8 cellular contexts compared by ENCODE assay signal in the genomic region with DNA sequence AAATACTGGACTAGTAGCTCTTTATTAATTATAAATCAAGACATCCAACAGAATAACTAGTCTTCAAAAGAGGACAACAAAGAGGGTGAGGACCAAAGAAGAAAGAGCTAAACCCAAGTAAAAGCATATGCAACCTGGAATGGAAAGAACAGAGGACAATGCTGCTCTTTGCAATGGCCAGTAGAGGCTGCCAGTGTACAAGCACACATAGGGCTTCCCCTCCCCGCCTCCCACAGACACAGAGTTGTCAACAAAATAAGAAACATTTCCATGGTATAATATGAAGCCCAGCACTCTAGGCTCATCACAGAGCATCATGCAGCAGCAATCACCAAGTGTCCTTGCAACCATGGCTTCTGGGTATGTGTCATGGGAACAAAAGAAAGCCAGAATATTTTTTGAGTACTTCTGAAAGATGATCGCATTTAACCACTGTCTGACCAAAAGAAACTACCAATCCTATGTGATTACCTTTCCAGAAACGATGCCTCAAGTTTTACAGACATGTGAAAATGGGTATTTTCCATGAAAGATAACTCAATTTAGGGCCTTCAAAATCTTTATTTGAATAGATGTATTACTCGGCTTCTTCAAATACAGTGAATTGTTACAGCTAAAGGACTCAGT. TPM values are rescaled to one million over a fixed set of nuclear protein-coding genes. Genes with fewer than 3 reads are reported as not detected.
DNase-seq lines count a peak whose midpoint lies in the region; ATAC-seq and TF ChIP-seq lines count a peak whose summit lies in the region.

No MANE protein-coding gene starts in this region.

- peak; percentile 87 for TF ChIP-seq CTCF in CD8-positive, alpha-beta T cell (IDR thresholded peaks at IDR 0.05)
- peak; percentile 73 for TF ChIP-seq CTCF in activated CD8-positive, alpha-beta T cell treated with anti-CD3 and anti-CD28 coated beads for 36 hours (IDR thresholded peaks at IDR 0.05)
- peak; percentile 74 for TF ChIP-seq CTCF in mucosa of descending colon (IDR thresholded peaks at IDR 0.05)

- H3K9me3 Mint-ChIP-seq in CD8-positive, alpha-beta T cell: no peaks in the 10 kb centered on the region
- H3K9me3 Mint-ChIP-seq in activated CD8-positive, alpha-beta T cell treated with anti-CD3 and anti-CD28 coated beads for 36 hours: no peaks in the 10 kb centered on the region
- no peaks in the 10 kb centered on the region for H3K9me3 Mint-ChIP-seq in stimulated activated memory B cell treated with anti-CD40 and anti-IgM and Interleukin-4, amounts not matched to agents 10 μg/mL and 1 μg/mL and 100 μg/mL, for 72 hours

- no peak overlapping the region for H3K27ac ChIP-seq in CD8-positive, alpha-beta T cell (ENCODE audit: low read depth, low read length)

- H3K4me3 Mint-ChIP-seq in CD8-positive, alpha-beta T cell: no peak overlapping the region
- no peak overlapping the region for H3K4me3 Mint-ChIP-seq in activated CD8-positive, alpha-beta T cell treated with anti-CD3 and anti-CD28 coated beads for 36 hours
- H3K4me3 Mint-ChIP-seq in stimulated activated memory B cell treated with anti-CD40 and anti-IgM and Interleukin-4, amounts not matched to agents 10 μg/mL and 1 μg/mL and 100 μg/mL, for 72 hours: no peak overlapping the region

- peaks cover 4% of the 10 kb centered on the region for H3K4me1 ChIP-seq in CD8-positive, alpha-beta T cell (ENCODE audit: insufficient read depth, low read length)
- H3K4me1 ChIP-seq in endocrine pancreas (ENCODE audit: control insufficient read depth, insufficient read depth, low read length) (peaks cover 19% of the 10 kb centered on the region), mucosa of descending colon (ENCODE audit: low read depth) (no peaks in the 10 kb centered on the region)

- H3K27me3 Mint-ChIP-seq in CD8-positive, alpha-beta T cell (ENCODE audit: low read depth): no peaks in the 10 kb centered on the region
- H3K27me3 Mint-ChIP-seq in activated CD8-positive, alpha-beta T cell treated with anti-CD3 and anti-CD28 coated beads for 36 hours: no peaks in the 10 kb centered on the region
- H3K27me3 Mint-ChIP-seq in stimulated activated memory B cell treated with anti-CD40 and anti-IgM and Interleukin-4, amounts not matched to agents 10 μg/mL and 1 μg/mL and 100 μg/mL, for 72 hours: no peaks in the 10 kb centered on the region

- peak; percentile 99 for ATAC-seq in CD8-positive, alpha-beta T cell
- ATAC-seq in GM19372 (IDR thresholded peaks at IDR 0.05; ENCODE audit: low read depth, unreplicated experiment) (peak; percentile 95), HG03432 (IDR thresholded peaks at IDR 0.05; ENCODE audit: unreplicated experiment) (peak; percentile 95), mucosa of descending colon (peak; percentile 95)
- ATAC-seq in activated CD8-positive, alpha-beta T cell treated with anti-CD3 and anti-CD28 coated beads for 36 hours: peak; percentile 97
- ATAC-seq in stimulated activated memory B cell treated with anti-CD40 and anti-IgM and Interleukin-4, amounts not matched to agents 10 μg/mL and 1 μg/mL and 100 μg/mL, for 72 hours: peak; percentile 89

- DNase-seq in CD8-positive, alpha-beta T cell: peak; percentile 13 to 72 (median 55)
- DNase-seq in NCI-H446 treated with DMSO at 0.1 percent for 48 hours (lab: John Stamatoyannopoulos, UW): peak; percentile 95
- DNase-seq in activated CD8-positive, alpha-beta T cell treated with anti-CD3 and anti-CD28 coated beads for 36 hours: peak; percentile 74
- DNase-seq in mucosa of descending colon: peak in 2 of 3 donors; percentile 44 to 70

- no peak overlapping the region for H3K27ac Mint-ChIP-seq in CD8-positive, alpha-beta T cell
- H3K27ac Mint-ChIP-seq in activated CD8-positive, alpha-beta T cell treated with anti-CD3 and anti-CD28 coated beads for 36 hours: peak overlapping the region; percentile 40
- H3K27ac Mint-ChIP-seq in stimulated activated memory B cell treated with anti-CD40 and anti-IgM and Interleukin-4, amounts not matched to agents 10 μg/mL and 1 μg/mL and 100 μg/mL, for 72 hours: no peak overlapping the region

- intact Hi-C loops in CD8-positive, alpha-beta T cell (cut with DNase I, micrococcal nuclease): loop anchor here (1.0 to 10.0 kb wide), 9 partner anchors 57 to 907 kb away; no protein-coding TSS in a partner anchor
- intact Hi-C loops in activated CD8-positive, alpha-beta T cell treated with anti-CD3 and anti-CD28 coated beads for 36 hours (cut with micrococcal nuclease): no loop called here
- intact Hi-C loops in mucosa of descending colon (cut with DNase I, micrococcal nuclease): no loop called here

- POLR2A ChIA-PET in CD8-positive, alpha-beta T cell (lab: Charles Lee): interaction anchor here (1.3 kb wide), 1 partner anchor 58 kb away, joined by 4 read pairs; the partner anchor contains the start of gene RFX3
- POLR2A ChIA-PET in activated CD8-positive, alpha-beta T cell treated with anti-CD3 and anti-CD28 coated beads for 36 hours (lab: Charles Lee): interaction anchor here (0.5 to 1.3 kb wide), 3 partner anchors 11 to 60 kb away, joined by 3 read pairs; no protein-coding TSS in a partner anchor

- no peak overlapping the region for H3K9ac ChIP-seq in endocrine pancreas (ENCODE audit: control insufficient read depth, insufficient read depth, low read length)

- H3K36me3 ChIP-seq in CD8-positive, alpha-beta T cell (ENCODE audit: insufficient read depth, low read length): no peaks in the 10 kb centered on the region
- no peaks in the 10 kb centered on the region for H3K36me3 ChIP-seq in endocrine pancreas (ENCODE audit: control insufficient read depth, insufficient read depth, low read length)
- no peaks in the 10 kb centered on the region for H3K36me3 ChIP-seq in mucosa of descending colon (ENCODE audit: low read depth)

- H3K9me3 ChIP-seq in CD8-positive, alpha-beta T cell (ENCODE audit: low read length): no peaks in the 10 kb centered on the region
- H3K9me3 ChIP-seq in endocrine pancreas (ENCODE audit: control insufficient read depth, low read length) (no peaks in the 10 kb centered on the region), mucosa of descending colon (no peaks in the 10 kb centered on the region)

- no peaks in the 10 kb centered on the region for H3K27me3 ChIP-seq in CD8-positive, alpha-beta T cell (ENCODE audit: insufficient read depth, low read length)
- no peaks in the 10 kb centered on the region for H3K27me3 ChIP-seq in endocrine pancreas (ENCODE audit: control insufficient read depth, insufficient read depth, low read length)

- H3K36me3 Mint-ChIP-seq in CD8-positive, alpha-beta T cell: peaks cover 5% of the 10 kb centered on the region
- peaks cover 4% of the 10 kb centered on the region for H3K36me3 Mint-ChIP-seq in activated CD8-positive, alpha-beta T cell treated with anti-CD3 and anti-CD28 coated beads for 36 hours (ENCODE audit: low read depth)
- no peaks in the 10 kb centered on the region for H3K36me3 Mint-ChIP-seq in stimulated activated memory B cell treated with anti-CD40 and anti-IgM and Interleukin-4, amounts not matched to agents 10 μg/mL and 1 μg/mL and 100 μg/mL, for 72 hours

- peaks cover 10% of the 10 kb centered on the region for H3K4me1 Mint-ChIP-seq in CD8-positive, alpha-beta T cell (ENCODE audit: low read depth)
- peaks cover 11% of the 10 kb centered on the region for H3K4me1 Mint-ChIP-seq in activated CD8-positive, alpha-beta T cell treated with anti-CD3 and anti-CD28 coated beads for 36 hours (ENCODE audit: low read depth)
- H3K4me1 Mint-ChIP-seq in stimulated activated memory B cell treated with anti-CD40 and anti-IgM and Interleukin-4, amounts not matched to agents 10 μg/mL and 1 μg/mL and 100 μg/mL, for 72 hours: no peaks in the 10 kb centered on the region

- CTCF ChIA-PET in CD8-positive, alpha-beta T cell (lab: Charles Lee): interaction anchor here (0.6 to 1.8 kb wide), 24 partner anchors 9 to 1964 kb away, joined by 3 to 11 read pairs (median 4); no protein-coding TSS in a partner anchor
- CTCF ChIA-PET in activated CD8-positive, alpha-beta T cell treated with anti-CD3 and anti-CD28 coated beads for 36 hours (lab: Charles Lee): interaction anchor here (0.6 to 2.0 kb wide), 23 partner anchors 8 to 650 kb away, joined by 3 to 10 read pairs (median 3); no protein-coding TSS in a partner anchor

- no peak overlapping the region for H3K4me3 ChIP-seq in CD8-positive, alpha-beta T cell (ENCODE audit: low read depth, low read length)
- H3K4me3 ChIP-seq in endocrine pancreas (ENCODE audit: control insufficient read depth, insufficient read depth, low read length) (peak overlapping the region; percentile 61), mucosa of descending colon (no peak overlapping the region)

RNA-seq across cellular contexts. Expression of gene RFX3, which starts 58.1 kb away (rescaled TPM):
- total RNA-seq in CD8-positive, alpha-beta T cell: 10 to 100 TPM; 17.6 to 18.9 TPM
- 10 to 100 TPM; 10.3 to 12.3 TPM for total RNA-seq in activated CD8-positive, alpha-beta T cell treated with anti-CD3 and anti-CD28 coated beads for 36 hours
- total RNA-seq in mucosa of descending colon: 10 to 100 TPM; 12.0 to 13.3 (median 12.3) TPM

Comparison
In these comparisons a context has a peak if more than half of its experiments do, and no peak if none do; other contexts are left out.
1. intact Hi-C loops: an anchor here in CD8-positive, alpha-beta T cell (1.0 to 10.0 kb wide); none called in activated CD8-positive, alpha-beta T cell treated with anti-CD3 and anti-CD28 coated beads for 36 hours and mucosa of descending colon.